17 cellular contexts compared by ENCODE assay signal in the genomic region with DNA sequence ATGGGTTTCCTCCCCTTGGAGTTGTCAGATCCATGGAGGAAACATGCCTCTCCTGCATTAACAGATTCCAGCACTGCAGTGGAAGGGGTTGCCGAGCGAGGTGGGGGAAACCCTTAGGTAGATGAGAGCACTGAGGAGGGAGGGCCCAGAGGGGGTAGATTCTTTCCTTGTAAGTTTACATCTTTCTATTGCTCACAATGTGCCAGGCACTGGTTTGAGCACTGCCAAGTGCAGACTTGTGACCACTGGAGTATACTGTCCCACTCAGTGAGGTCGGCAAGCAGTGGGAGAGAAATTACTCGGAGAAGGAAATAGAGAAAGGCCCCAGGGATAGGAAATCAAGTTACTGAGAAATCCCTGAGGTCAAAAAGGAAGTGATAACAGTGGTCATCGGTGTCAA. TPM values are rescaled to one million over a fixed set of nuclear protein-coding genes. Genes with fewer than 3 reads are reported as not detected.
DNase-seq lines count a peak whose midpoint lies in the region; ATAC-seq and TF ChIP-seq lines count a peak whose summit lies in the region.
"Had no signal": no experiment of that assay in that cellular context is flagged by ENCODE, and none has a peak within 500 bp of the region (broad histone marks: within the 10 kb centered on the region; RNA-seq: fewer than 3 reads in every experiment).

No MANE protein-coding gene starts in this region.

- no TSS peak for BruUV-seq in Caco-2 (replicated peaks; lab: Mats Ljungman, UMichigan)

- H3K4me3 Mint-ChIP-seq in Caco-2 (ENCODE audit: unreplicated experiment) (no peak overlapping the region), neural progenitor cell (no peak overlapping the region)
- H3K4me3 Mint-ChIP-seq in stimulated activated naive B cell treated with anti-CD40 and anti-IgM and Interleukin-4, amounts not matched to agents 10 μg/mL and 1 μg/mL and 100 μg/mL, for 72 hours = no peak overlapping the region
- H3K4me3 Mint-ChIP-seq: CD4-positive, CD25-positive, alpha-beta regulatory T cell had no signal

- H2AFZ ChIP-seq in neural progenitor cell (replicated peaks) = peak overlapping the region; percentile 20

- 79% methylated on average over 5 of the region's 5 CpGs for WGBS in esophagus squamous epithelium, 2 donors

- H3K4me1 ChIP-seq in Caco-2 = 0 out of 2 replicates have a peak, but pooled peaks cover 5% of the 10 kb centered on the region
- peaks cover 9 to 47% (median 14%) of the 10 kb centered on the region in 3 donors for H3K4me1 ChIP-seq in esophagus squamous epithelium
- H3K4me1 ChIP-seq in neural progenitor cell = peaks cover 11% of the 10 kb centered on the region

- peak overlapping the region in 3 of 4 donors; percentile 88 to 91 (median 90) for H3K27ac ChIP-seq in esophagus squamous epithelium
- no peak overlapping the region for H3K27ac ChIP-seq in neural progenitor cell
- H3K27ac ChIP-seq: BLaER1 had no signal

- TF ChIP-seq POLR2A in esophagus squamous epithelium (IDR thresholded peaks at IDR 0.05) = no peak

- CTCF ChIA-PET in Caco-2 (lab: Charles Lee) = no interaction called here

- H3K9me3 ChIP-seq in Caco-2 = no peaks in the 10 kb centered on the region; the same call in 1 of the 2 replicates
- H3K9me3 ChIP-seq in esophagus squamous epithelium = no peaks in the 10 kb centered on the region
- no peaks in the 10 kb centered on the region for H3K9me3 ChIP-seq in neural progenitor cell (ENCODE audit: low read depth)

- no peaks in the 10 kb centered on the region for H3K36me3 ChIP-seq in Caco-2 (ENCODE audit: control insufficient read depth, insufficient read depth, low read length)
- H3K36me3 ChIP-seq in esophagus squamous epithelium = no peaks in the 10 kb centered on the region
- H3K36me3 ChIP-seq in neural progenitor cell = no peaks in the 10 kb centered on the region
- H3K36me3 ChIP-seq: BLaER1 had no signal

- intact Hi-C loops in Caco-2 (cut with micrococcal nuclease; ENCODE audit: unreplicated experiment) = no loop called here
- intact Hi-C loops in esophagus squamous epithelium (cut with DNase I) = no loop called here

- H3K4me2 ChIP-seq in neural progenitor cell = no peak overlapping the region
- H3K4me2 ChIP-seq: BLaER1 had no signal

- no peak overlapping the region for H3K9ac ChIP-seq in neural progenitor cell
- H3K9ac ChIP-seq: BLaER1 had no signal

- peaks cover 4% of the 10 kb centered on the region for H3F3A ChIP-seq in neural progenitor cell (ENCODE audit: low read depth)

- H3K27me3 Mint-ChIP-seq in Caco-2 (ENCODE audit: insufficient read depth, unreplicated experiment) (no peaks in the 10 kb centered on the region), neural progenitor cell (ENCODE audit: insufficient read depth, low read depth) (peaks cover 2% of the 10 kb centered on the region)
- H3K27me3 Mint-ChIP-seq in stimulated activated naive B cell treated with anti-CD40 and anti-IgM and Interleukin-4, amounts not matched to agents 10 μg/mL and 1 μg/mL and 100 μg/mL, for 72 hours = peaks cover 0 to 5% of the 10 kb centered on the region in 2 donors
- H3K27me3 Mint-ChIP-seq: CD4-positive, CD25-positive, alpha-beta regulatory T cell had no signal

- H3K9me3 Mint-ChIP-seq in Caco-2 (ENCODE audit: unreplicated experiment) (peaks cover 19% of the 10 kb centered on the region), neural progenitor cell (peaks cover 3% of the 10 kb centered on the region)
- peaks cover 12 to 13% of the 10 kb centered on the region in 2 donors for H3K9me3 Mint-ChIP-seq in stimulated activated naive B cell treated with anti-CD40 and anti-IgM and Interleukin-4, amounts not matched to agents 10 μg/mL and 1 μg/mL and 100 μg/mL, for 72 hours

- no peak overlapping the region for H3K4me3 ChIP-seq in Caco-2 (ENCODE audit: low read depth, low read length)
- no peak overlapping the region for H3K4me3 ChIP-seq in esophagus squamous epithelium
- no peak overlapping the region for H3K4me3 ChIP-seq in neural progenitor cell
- H3K4me3 ChIP-seq: BLaER1, GM12878 had no signal

- ATAC-seq in stimulated activated naive B cell treated with anti-CD40 and anti-IgM and Interleukin-4, amounts not matched to agents 10 μg/mL and 1 μg/mL and 100 μg/mL, for 72 hours (replicated peaks) = peak; percentile 36 to 52
- no peak for ATAC-seq in GM18907 (IDR thresholded peaks at IDR 0.05; ENCODE audit: unreplicated experiment)
- no peak for ATAC-seq in GM18498 (IDR thresholded peaks at IDR 0.05; ENCODE audit: unreplicated experiment)
- ATAC-seq: GM12878, HCT116 had no signal

- no peaks in the 10 kb centered on the region for H3K27me3 ChIP-seq in Caco-2 (replicated peaks; ENCODE audit: control insufficient read depth, insufficient read depth, low read length)
- no peaks in the 10 kb centered on the region for H3K27me3 ChIP-seq in esophagus squamous epithelium
- H3K27me3 ChIP-seq in neural progenitor cell = no peaks in the 10 kb centered on the region
- H3K27me3 ChIP-seq: BLaER1 had no signal

- no peaks in the 10 kb centered on the region for H3K36me3 Mint-ChIP-seq in Caco-2 (ENCODE audit: insufficient read depth, unreplicated experiment)
- no peaks in the 10 kb centered on the region for H3K36me3 Mint-ChIP-seq in neural progenitor cell
- H3K36me3 Mint-ChIP-seq in stimulated activated naive B cell treated with anti-CD40 and anti-IgM and Interleukin-4, amounts not matched to agents 10 μg/mL and 1 μg/mL and 100 μg/mL, for 72 hours = peaks cover 6 to 9% of the 10 kb centered on the region in 2 donors

- no peaks in the 10 kb centered on the region for H4K20me1 ChIP-seq in neural progenitor cell (ENCODE audit: low read depth)
- H4K20me1 ChIP-seq: BLaER1 had no signal

- TF ChIP-seq CTCF in Caco-2 (IDR thresholded peaks at IDR 0.05; ENCODE audit: insufficient read depth in 1 of 2, low read depth in 1 of 2, low read length in 1 of 2, severe bottlenecking in 1 of 2, unreplicated experiment in 1 of 2) (no peak), esophagus squamous epithelium (IDR thresholded peaks at IDR 0.05) (no peak), neural progenitor cell (IDR thresholded peaks at IDR 0.05) (no peak)

- no peaks in the 10 kb centered on the region for H3K79me2 ChIP-seq in neural progenitor cell (ENCODE audit: low read depth)

- POLR2A ChIA-PET in Caco-2 (lab: Charles Lee) = no interaction called here

- peak overlapping the region; percentile 23 for H3K27ac Mint-ChIP-seq in Caco-2 (ENCODE audit: unreplicated experiment)
- no peak overlapping the region for H3K27ac Mint-ChIP-seq in neural progenitor cell
- no peak overlapping the region for H3K27ac Mint-ChIP-seq in stimulated activated naive B cell treated with anti-CD40 and anti-IgM and Interleukin-4, amounts not matched to agents 10 μg/mL and 1 μg/mL and 100 μg/mL, for 72 hours

- peaks cover 14% of the 10 kb centered on the region for H3K4me1 Mint-ChIP-seq in Caco-2 (ENCODE audit: low read depth, unreplicated experiment)
- H3K4me1 Mint-ChIP-seq in neural progenitor cell = peaks cover 11% of the 10 kb centered on the region
- peaks cover 9 to 11% of the 10 kb centered on the region in 2 donors for H3K4me1 Mint-ChIP-seq in stimulated activated naive B cell treated with anti-CD40 and anti-IgM and Interleukin-4, amounts not matched to agents 10 μg/mL and 1 μg/mL and 100 μg/mL, for 72 hours

- DNase-seq in Caco-2 (no peak), esophagus squamous epithelium (lab: John Stamatoyannopoulos, UW) (no peak), neural progenitor cell (ENCODE audit: low spot score) (no peak), mucosa of gallbladder (ENCODE audit: low spot score) (no peak)
- no peak for DNase-seq in stimulated activated naive B cell treated with anti-CD40 and anti-IgM and Interleukin-4, amounts not matched to agents 10 μg/mL and 1 μg/mL and 100 μg/mL, for 72 hours
- DNase-seq: 8988T; AML-193; Calu3; CD4-positive, CD25-positive, alpha-beta regulatory T cell; DMS79; IMR-90 had no signal

RNA-seq across cellular contexts. Expression of gene TMEM154, which starts 27.8 kb away (rescaled TPM):
- total RNA-seq in Caco-2 (2022) = 2.6 and 4.6 TPM in 2 replicates
- total RNA-seq in esophagus squamous epithelium = 10 to 100 TPM; 41.2 to 83.1 (median 60.5) TPM
- total RNA-seq in neural progenitor cell (ENCODE audit: low replicate concordance) = 2.0 and 3.0 TPM in 2 replicates
- total RNA-seq in mucosa of gallbladder = 2.2 TPM
- total RNA-seq: G401 had no signal

Comparison
In these comparisons a context has a peak if more than half of its experiments do, and no peak if none do; other contexts are left out.
1. ATAC-seq: peak in stimulated activated naive B cell treated with anti-CD40 and anti-IgM and Interleukin-4, amounts not matched to agents 10 μg/mL and 1 μg/mL and 100 μg/mL, for 72 hours (2 of 2); none in GM18907 (single experiment) and GM18498 (single experiment).